Comparison of ENCODE assay signal across 14 cellular contexts in the genomic region with DNA sequence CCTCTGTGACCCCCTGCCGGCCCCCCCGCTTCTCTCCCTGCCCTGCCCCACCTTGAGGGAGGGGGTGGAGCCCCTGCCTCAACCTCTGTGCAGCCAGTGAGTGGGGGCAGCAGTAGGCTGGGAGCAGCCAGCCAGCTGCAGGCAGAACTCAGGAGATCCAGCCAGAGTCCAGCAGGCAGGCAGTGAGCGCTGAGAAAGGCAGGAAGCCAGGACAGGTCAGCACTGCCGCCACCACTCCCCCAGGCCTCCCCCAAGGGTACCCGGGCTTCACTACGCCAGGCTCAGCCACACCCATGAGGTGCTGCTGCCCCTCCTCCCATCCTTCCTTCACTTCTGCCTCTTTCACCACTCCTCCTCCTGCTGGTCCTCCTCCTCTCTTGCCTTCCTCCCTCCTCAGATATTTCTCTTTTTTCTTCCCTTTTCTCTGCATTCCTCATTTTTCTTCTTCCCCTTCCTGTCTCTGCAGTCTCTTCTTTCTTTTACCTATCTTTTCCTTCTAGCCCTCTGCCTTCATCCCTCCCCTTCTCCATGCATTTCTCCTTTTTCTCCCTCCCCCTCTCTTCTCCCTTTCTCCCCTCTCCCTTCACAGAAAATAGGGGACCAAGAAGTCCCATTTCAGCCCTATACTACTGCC. TPM values are rescaled to one million over a fixed set of nuclear protein-coding genes. Genes with fewer than 3 reads are reported as not detected.
"Had no signal": no experiment of that assay in that cellular context is flagged by ENCODE, and none has a peak within 500 bp of the region (broad histone marks: within the 10 kb centered on the region; RNA-seq: fewer than 3 reads in every experiment).

No MANE protein-coding gene starts in this region.

- DNase-seq: activated B cell treated with CpG ODN at 0.5 μM for 24 hours; activated CD4-positive, alpha-beta T cell treated with anti-CD3 and anti-CD28 coated beads, Interleukin-2, amount 10 ng/mL, durations not matched to agents 24 days and 14 days; activated CD8-positive, alpha-beta memory T cell treated with anti-CD3 and anti-CD28 coated beads, Interleukin-2, amount 50 U/mL, for 4 hours; activated CD8-positive, alpha-beta T cell treated with anti-CD3 and anti-CD28 coated beads, Interleukin-2, amount 10 ng/mL, durations not matched to agents 7 days and 5 days; activated effector memory CD4-positive, alpha-beta T cell treated with anti-CD3 and anti-CD28 coated beads, Interleukin-2, amount 50 U/mL, for 16 hours; activated T-cell treated with anti-CD3 and anti-CD28 coated beads, Interleukin-2, amount 50 U/mL, for 48 hours; esophagus squamous epithelium; immature natural killer cell; T-helper 1 cell had no signal

- H3K27me3 ChIP-seq: esophagus squamous epithelium had no signal

- H3K4me3 ChIP-seq: esophagus squamous epithelium had no signal

- H3K4me1 Mint-ChIP-seq: activated B cell treated with CpG ODN at 0.5 μM for 24 hours; activated CD4-positive, alpha-beta T cell treated with anti-CD3 and anti-CD28 coated beads, Interleukin-2, amount 10 ng/mL, durations not matched to agents 24 days and 14 days; activated naive CD4-positive, alpha-beta T cell treated with anti-CD3 and anti-CD28 coated beads, Interleukin-2, amount 50 U/mL, for 24 hours; immature natural killer cell had no signal

- H3K27ac ChIP-seq: esophagus squamous epithelium had no signal

- ATAC-seq: activated CD8-positive, alpha-beta T cell treated with anti-CD3 and anti-CD28 coated beads, Interleukin-2, amount 10 ng/mL, durations not matched to agents 7 days and 5 days; sciatic nerve had no signal

- H3K9me3 ChIP-seq: esophagus squamous epithelium had no signal

- H3K9me3 Mint-ChIP-seq: activated B cell treated with CpG ODN at 0.5 μM for 24 hours; activated CD4-positive, alpha-beta T cell treated with anti-CD3 and anti-CD28 coated beads, Interleukin-2, amount 10 ng/mL, durations not matched to agents 24 days and 14 days; activated naive CD4-positive, alpha-beta T cell treated with anti-CD3 and anti-CD28 coated beads, Interleukin-2, amount 50 U/mL, for 24 hours; immature natural killer cell; nephron had no signal

- H3K27ac Mint-ChIP-seq: activated B cell treated with CpG ODN at 0.5 μM for 24 hours; activated CD4-positive, alpha-beta T cell treated with anti-CD3 and anti-CD28 coated beads, Interleukin-2, amount 10 ng/mL, durations not matched to agents 24 days and 14 days; activated CD8-positive, alpha-beta T cell treated with anti-CD3 and anti-CD28 coated beads, Interleukin-2, amount 10 ng/mL, durations not matched to agents 7 days and 5 days; activated naive CD4-positive, alpha-beta T cell treated with anti-CD3 and anti-CD28 coated beads, Interleukin-2, amount 50 U/mL, for 24 hours; immature natural killer cell had no signal

- H3K4me3 Mint-ChIP-seq: activated B cell treated with CpG ODN at 0.5 μM for 24 hours; activated CD4-positive, alpha-beta T cell treated with anti-CD3 and anti-CD28 coated beads, Interleukin-2, amount 10 ng/mL, durations not matched to agents 24 days and 14 days; activated CD8-positive, alpha-beta T cell treated with anti-CD3 and anti-CD28 coated beads, Interleukin-2, amount 10 ng/mL, durations not matched to agents 7 days and 5 days; activated naive CD4-positive, alpha-beta T cell treated with anti-CD3 and anti-CD28 coated beads, Interleukin-2, amount 50 U/mL, for 24 hours; nephron had no signal

- H3K27me3 Mint-ChIP-seq: activated B cell treated with CpG ODN at 0.5 μM for 24 hours; activated CD4-positive, alpha-beta T cell treated with anti-CD3 and anti-CD28 coated beads, Interleukin-2, amount 10 ng/mL, durations not matched to agents 24 days and 14 days; activated naive CD4-positive, alpha-beta T cell treated with anti-CD3 and anti-CD28 coated beads, Interleukin-2, amount 50 U/mL, for 24 hours had no signal

RNA-seq across cellular contexts. Expression of gene CAPN11, which starts 19.8 kb away (rescaled TPM):
- total RNA-seq: activated B cell treated with CpG ODN at 0.5 μM for 24 hours, fibroblast of villous mesenchyme, osteoblast had no signal
